Comparison of ENCODE assay signal across 14 cellular contexts in the genomic region with DNA sequence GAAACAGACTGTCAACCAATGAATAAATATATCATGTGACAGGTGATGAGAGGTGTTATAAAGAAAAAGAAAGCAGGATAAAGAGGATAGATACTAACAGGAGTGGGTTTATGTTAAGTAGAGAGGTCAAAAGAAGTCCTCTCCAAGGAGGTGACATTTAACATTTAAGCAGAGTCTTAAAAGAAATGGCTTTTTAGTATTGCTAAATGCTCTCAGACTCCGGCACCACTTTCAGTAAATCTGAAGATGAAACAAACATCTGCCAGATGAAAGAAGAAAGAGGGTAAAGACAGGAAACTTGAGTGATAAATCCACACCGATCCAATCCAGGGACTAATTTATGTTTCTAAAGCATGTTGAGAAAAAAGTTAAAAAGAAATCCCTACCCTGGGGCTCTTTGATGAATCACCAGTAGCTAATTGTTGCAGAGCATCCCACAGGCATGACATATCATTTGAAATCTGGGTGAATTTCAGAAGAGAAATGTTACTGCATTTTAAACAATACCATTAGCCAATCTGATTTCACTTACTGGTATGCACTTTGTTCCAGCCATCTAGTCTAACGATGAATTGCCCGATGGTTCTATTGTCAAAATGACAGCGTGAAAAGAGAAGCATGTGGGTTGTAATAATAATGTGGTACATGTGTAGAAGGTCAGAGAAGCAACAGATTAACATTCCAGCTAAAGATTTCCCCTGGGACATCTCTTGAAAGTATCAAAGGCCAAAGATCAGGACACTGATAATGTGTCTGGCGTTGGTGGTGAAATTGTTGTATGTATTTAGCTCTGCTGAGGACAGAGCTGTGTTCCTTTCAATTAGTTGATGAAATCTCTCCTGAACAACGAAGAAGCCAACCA.
DNase-seq lines count a peak whose midpoint lies in the region; ATAC-seq and TF ChIP-seq lines count a peak whose summit lies in the region.
"Had no signal": no experiment of that assay in that cellular context is flagged by ENCODE, and none has a peak within 500 bp of the region (broad histone marks: within the 10 kb centered on the region; RNA-seq: fewer than 3 reads in every experiment).

No MANE protein-coding gene starts in this region.

- no peak overlapping the region for H3K9ac ChIP-seq in skeletal muscle satellite cell (ENCODE audit: low read depth, low read length)

- no peak overlapping the region for H3K4me3 ChIP-seq in skeletal muscle satellite cell (ENCODE audit: low read length)
- H3K4me3 ChIP-seq: esophagus muscularis mucosa, lower lobe of right lung had no signal

- H3K4me2 ChIP-seq in skeletal muscle satellite cell (ENCODE audit: low read length), result peak overlapping the region; percentile 67

- no peaks in the 10 kb centered on the region for H3K9me3 ChIP-seq in skeletal muscle satellite cell (replicated peaks; ENCODE audit: low read length)
- H3K9me3 ChIP-seq: esophagus muscularis mucosa, lower lobe of right lung had no signal

- peaks cover 11% of the 10 kb centered on the region for H3K4me1 ChIP-seq in skeletal muscle satellite cell (ENCODE audit: control insufficient read depth, insufficient read depth, low read length)
- H3K4me1 ChIP-seq: lower lobe of right lung had no signal

- no peaks in the 10 kb centered on the region for H3K36me3 ChIP-seq in skeletal muscle satellite cell (ENCODE audit: insufficient read depth, low read length)
- H3K36me3 ChIP-seq: esophagus muscularis mucosa, lower lobe of right lung had no signal

- H3K27me3 ChIP-seq in skeletal muscle satellite cell (ENCODE audit: control insufficient read depth, insufficient read depth, low read length), result no peaks in the 10 kb centered on the region
- H3K27me3 ChIP-seq: esophagus muscularis mucosa had no signal

- DNase-seq in H4 (ENCODE audit: low spot score), result peak; percentile 18
- DNase-seq in foreskin melanocyte, result peak; percentile 70
- no peak for DNase-seq in medulla oblongata (ENCODE audit: extremely low spot score)
- DNase-seq in NCI-H1436 (lab: John Stamatoyannopoulos, UW), result no peak
- DNase-seq: amygdala, lower lobe of right lung, NCI-H510A treated with DMSO at 0.1 percent for 48 hours, small intestine, T-helper 17 cell had no signal

- peak; percentile 91 for ATAC-seq in SK-N-SH treated with all-trans-retinoic acid at 6 μM for 48 hours
- ATAC-seq in HG02970 (IDR thresholded peaks at IDR 0.05; ENCODE audit: low FRiP score, unreplicated experiment), result no peak
- no peak for ATAC-seq in GM19463 (IDR thresholded peaks at IDR 0.05; ENCODE audit: unreplicated experiment)
- ATAC-seq: lower lobe of right lung, T-helper 17 cell had no signal

TF ChIP-seq in SK-N-SH treated with all-trans-retinoic acid at 6 μM for 48 hours, 23 proteins besides CTCF, POLR2A, EP300 and RAD21:
- TF ChIP-seq OSR1 (CRISPR knock-in tag; IDR thresholded peaks at IDR 0.05) (no peak), CSRNP3 (CRISPR knock-in tag; IDR thresholded peaks at IDR 0.05) (0 out of 2 replicates have a peak, but pooled peaks have one; percentile 12), ZNF70 (CRISPR knock-in tag; IDR thresholded peaks at IDR 0.05) (no peak), ZNF565 (CRISPR knock-in tag; conservative IDR thresholded peaks at IDR 0.05; ENCODE audit: low read depth) (no peak), ZFP3 (CRISPR knock-in tag; IDR thresholded peaks at IDR 0.05) (no peak), ZNF8 (CRISPR knock-in tag; IDR thresholded peaks at IDR 0.05) (no peak), GLIS3 (CRISPR knock-in tag; IDR thresholded peaks at IDR 0.05) (0 out of 2 replicates have a peak, but pooled peaks have one; percentile 69), ISL1 (CRISPR knock-in tag; IDR thresholded peaks at IDR 0.05) (peak; percentile 97), PPARA (CRISPR knock-in tag; IDR thresholded peaks at IDR 0.05; ENCODE audit: borderline replicate concordance) (no peak), CSDC2 (CRISPR knock-in tag; IDR thresholded peaks at IDR 0.05) (0 out of 2 replicates have a peak, but pooled peaks have one; percentile 50), BACH2 (CRISPR knock-in tag; IDR thresholded peaks at IDR 0.05; ENCODE audit: borderline replicate concordance) (no peak), TCF4 (CRISPR knock-in tag; IDR thresholded peaks at IDR 0.05; ENCODE audit: borderline replicate concordance) (peak; percentile 72), RARB (CRISPR knock-in tag; IDR thresholded peaks at IDR 0.05) (no peak)
- TF ChIP-seq, protein P1, sequence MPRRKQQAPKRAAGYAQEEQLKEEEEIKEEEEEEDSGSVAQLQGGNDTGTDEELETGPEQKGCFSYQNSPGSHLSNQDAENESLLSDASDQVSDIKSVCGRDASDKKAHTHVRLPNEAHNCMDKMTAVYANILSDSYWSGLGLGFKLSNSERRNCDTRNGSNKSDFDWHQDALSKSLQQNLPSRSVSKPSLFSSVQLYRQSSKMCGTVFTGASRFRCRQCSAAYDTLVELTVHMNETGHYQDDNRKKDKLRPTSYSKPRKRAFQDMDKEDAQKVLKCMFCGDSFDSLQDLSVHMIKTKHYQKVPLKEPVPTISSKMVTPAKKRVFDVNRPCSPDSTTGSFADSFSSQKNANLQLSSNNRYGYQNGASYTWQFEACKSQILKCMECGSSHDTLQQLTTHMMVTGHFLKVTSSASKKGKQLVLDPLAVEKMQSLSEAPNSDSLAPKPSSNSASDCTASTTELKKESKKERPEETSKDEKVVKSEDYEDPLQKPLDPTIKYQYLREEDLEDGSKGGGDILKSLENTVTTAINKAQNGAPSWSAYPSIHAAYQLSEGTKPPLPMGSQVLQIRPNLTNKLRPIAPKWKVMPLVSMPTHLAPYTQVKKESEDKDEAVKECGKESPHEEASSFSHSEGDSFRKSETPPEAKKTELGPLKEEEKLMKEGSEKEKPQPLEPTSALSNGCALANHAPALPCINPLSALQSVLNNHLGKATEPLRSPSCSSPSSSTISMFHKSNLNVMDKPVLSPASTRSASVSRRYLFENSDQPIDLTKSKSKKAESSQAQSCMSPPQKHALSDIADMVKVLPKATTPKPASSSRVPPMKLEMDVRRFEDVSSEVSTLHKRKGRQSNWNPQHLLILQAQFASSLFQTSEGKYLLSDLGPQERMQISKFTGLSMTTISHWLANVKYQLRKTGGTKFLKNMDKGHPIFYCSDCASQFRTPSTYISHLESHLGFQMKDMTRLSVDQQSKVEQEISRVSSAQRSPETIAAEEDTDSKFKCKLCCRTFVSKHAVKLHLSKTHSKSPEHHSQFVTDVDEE (CRISPR knock-in tag; IDR thresholded peaks at IDR 0.05), result 0 out of 2 replicates have a peak, but pooled peaks have one; percentile 62
- TF ChIP-seq, protein P2, sequence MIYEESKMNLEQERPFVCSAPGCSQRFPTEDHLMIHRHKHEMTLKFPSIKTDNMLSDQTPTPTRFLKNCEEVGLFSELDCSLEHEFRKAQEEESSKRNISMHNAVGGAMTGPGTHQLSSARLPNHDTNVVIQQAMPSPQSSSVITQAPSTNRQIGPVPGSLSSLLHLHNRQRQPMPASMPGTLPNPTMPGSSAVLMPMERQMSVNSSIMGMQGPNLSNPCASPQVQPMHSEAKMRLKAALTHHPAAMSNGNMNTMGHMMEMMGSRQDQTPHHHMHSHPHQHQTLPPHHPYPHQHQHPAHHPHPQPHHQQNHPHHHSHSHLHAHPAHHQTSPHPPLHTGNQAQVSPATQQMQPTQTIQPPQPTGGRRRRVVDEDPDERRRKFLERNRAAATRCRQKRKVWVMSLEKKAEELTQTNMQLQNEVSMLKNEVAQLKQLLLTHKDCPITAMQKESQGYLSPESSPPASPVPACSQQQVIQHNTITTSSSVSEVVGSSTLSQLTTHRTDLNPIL (CRISPR knock-in tag; IDR thresholded peaks at IDR 0.05; ENCODE audit: low read depth), result 0 out of 2 replicates have a peak, but pooled peaks have one; percentile 34

Comparison
In these comparisons a context has a peak if more than half of its experiments do, and no peak if none do; other contexts are left out.
1. DNase-seq: peak in H4 (single experiment) and foreskin melanocyte (single experiment); none in medulla oblongata (single experiment) and NCI-H1436 (single experiment).